Comparison of ENCODE assay signal across 26 cellular contexts in genomic region chr18:80136679-80137078, GRCh38.
"Had no signal": no experiment of that assay in that cellular context is flagged by ENCODE, and none has a peak within 500 bp of the region (broad histone marks: within the 10 kb centered on the region; RNA-seq: fewer than 3 reads in every experiment).

No MANE protein-coding gene starts in this region.

- H3K27me3 ChIP-seq: neutrophil, right atrium auricular region, sigmoid colon, spleen, testis, tibial artery, upper lobe of left lung had no signal

- H3K4me3 Mint-ChIP-seq: memory B cell; mesothelial cell of epicardium; naive B cell; natural killer cell treated with Interleukin-12 subunit alpha and Interleukin-12 subunit beta and Interleukin-15 and Interleukin-18, amount 100 ng/mL, for 72 hours; neural crest cell; stimulated activated memory B cell treated with anti-CD40 and anti-IgM and Interleukin-4, amounts not matched to agents 10 μg/mL and 1 μg/mL and 100 μg/mL, for 72 hours had no signal

- H3K27me3 Mint-ChIP-seq: memory B cell; naive B cell; natural killer cell treated with Interleukin-12 subunit alpha and Interleukin-12 subunit beta and Interleukin-15 and Interleukin-18, amount 100 ng/mL, for 72 hours; stimulated activated memory B cell treated with anti-CD40 and anti-IgM and Interleukin-4, amounts not matched to agents 10 μg/mL and 1 μg/mL and 100 μg/mL, for 72 hours had no signal

- H3K4me1 ChIP-seq: prostate gland, right atrium auricular region, sigmoid colon, spleen, testis, tibial artery, upper lobe of left lung had no signal

- H3K4me1 Mint-ChIP-seq: neural crest cell had no signal

- H3K27ac ChIP-seq: coronary artery, neutrophil, prostate gland, right atrium auricular region, sigmoid colon, spleen, testis, tibial artery, upper lobe of left lung had no signal

- H3K27ac Mint-ChIP-seq: memory B cell; mesothelial cell of epicardium; natural killer cell treated with Interleukin-12 subunit alpha and Interleukin-12 subunit beta and Interleukin-15 and Interleukin-18, amount 100 ng/mL, for 72 hours; stimulated activated memory B cell treated with anti-CD40 and anti-IgM and Interleukin-4, amounts not matched to agents 10 μg/mL and 1 μg/mL and 100 μg/mL, for 72 hours had no signal

- H3K9me3 ChIP-seq: mucosa of descending colon, neutrophil, prostate gland, right atrium auricular region, sigmoid colon, spleen, testis, tibial artery, upper lobe of left lung had no signal

- DNase-seq: dermis blood vessel endothelial cell; effector memory CD4-positive, alpha-beta T cell; erythroblast; head of caudate nucleus; kidney; mucosa of descending colon; naive B cell; sigmoid colon; spleen; stimulated activated CD4-positive, alpha-beta T cell treated with anti-CD3 and anti-CD28 coated beads, Interleukin-4, amount 100 ng/mL, for 4 hours; stimulated activated naive CD8-positive, alpha-beta T cell treated with anti-CD3 and anti-CD28 coated beads, Interleukin-15, Interleukin-2, amounts not matched to agents 100 U/mL and 50 U/mL, for 24 hours; substantia nigra; testis; tibial artery had no signal

- ATAC-seq: left lobe of liver; mucosa of descending colon; natural killer cell treated with Interleukin-12 subunit alpha and Interleukin-12 subunit beta and Interleukin-15 and Interleukin-18, amount 100 ng/mL, for 72 hours; stimulated activated memory B cell treated with anti-CD40 and anti-IgM and Interleukin-4, amounts not matched to agents 10 μg/mL and 1 μg/mL and 100 μg/mL, for 72 hours; stimulated activated naive CD8-positive, alpha-beta T cell treated with anti-CD3 and anti-CD28 coated beads, Interleukin-15, Interleukin-2, amounts not matched to agents 100 U/mL and 50 U/mL, for 24 hours had no signal

- H3K4me3 ChIP-seq: coronary artery, lung, mucosa of descending colon, prostate gland, right atrium auricular region, sigmoid colon, spleen, testis, tibial artery, upper lobe of left lung had no signal

- H3K9me3 Mint-ChIP-seq: memory B cell; mesothelial cell of epicardium; naive B cell; natural killer cell treated with Interleukin-12 subunit alpha and Interleukin-12 subunit beta and Interleukin-15 and Interleukin-18, amount 100 ng/mL, for 72 hours; neural crest cell; stimulated activated memory B cell treated with anti-CD40 and anti-IgM and Interleukin-4, amounts not matched to agents 10 μg/mL and 1 μg/mL and 100 μg/mL, for 72 hours had no signal
